8 cellular contexts compared by ENCODE assay signal in the genomic region with DNA sequence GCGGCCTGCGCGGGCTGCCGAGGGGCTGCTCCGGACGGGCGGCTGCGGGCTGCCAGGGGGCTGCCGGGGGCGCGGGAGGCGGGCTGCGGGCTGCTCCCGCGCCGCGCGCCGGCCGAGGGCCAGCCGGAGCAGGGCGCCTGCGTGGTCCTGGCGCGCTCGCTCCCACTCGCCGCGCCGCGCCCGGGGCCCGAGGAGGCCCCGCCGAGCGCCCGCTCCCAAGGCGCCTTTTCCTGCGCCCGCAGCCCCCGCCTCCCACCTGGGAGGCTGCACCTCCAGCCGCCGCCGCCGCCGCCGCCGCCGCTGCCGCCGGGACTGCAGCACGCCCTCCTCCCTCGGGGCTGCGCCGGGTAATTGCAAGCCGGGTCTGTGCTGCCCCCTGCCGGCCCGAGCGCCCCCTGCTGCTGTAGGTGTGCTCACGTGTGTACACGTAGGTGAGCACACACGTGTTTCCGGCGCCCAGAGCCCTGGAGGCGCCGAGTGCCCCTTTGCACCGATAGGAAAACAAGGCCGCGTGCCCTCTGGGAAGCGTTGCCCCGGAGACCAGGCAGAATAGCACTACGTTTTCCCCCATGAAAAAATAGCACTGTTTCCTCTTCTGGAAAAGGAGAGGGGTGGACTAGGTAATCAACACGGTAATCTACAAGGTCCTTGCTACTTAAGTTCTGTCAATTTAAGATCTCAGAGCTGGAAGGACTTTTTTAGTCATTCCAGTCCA. TPM values are rescaled to one million over a fixed set of nuclear protein-coding genes. Genes with fewer than 3 reads are reported as not detected.
DNase-seq lines count a peak whose midpoint lies in the region; ATAC-seq and TF ChIP-seq lines count a peak whose summit lies in the region.

Gene EPB41L4B, minus strand, starts transcription at position 326 of the 715 bp plus-strand sequence. CDS start 613 bp downstream, outside the sequence.

- no peaks in the 10 kb centered on the region for H3F3A ChIP-seq in OCI-LY1 (ENCODE audit: insufficient read depth, low read length)

- peak within 1 kb of the TSS; percentile 64 for H3K4me2 ChIP-seq in OCI-LY1 (ENCODE audit: low read length)

- in situ Hi-C loops in Caki2 (cut with HindIII; ENCODE audit: low pct_unique_long_range_greater_than_20kb, low sequenced_read_pairs), result no loop called here

- H3K27me3 ChIP-seq in HUES48 (ENCODE audit: control insufficient read depth, insufficient read depth, low read length) (peaks cover 9% of the 10 kb centered on the region; the same call in 1 of the 2 replicates), OCI-LY1 (ENCODE audit: insufficient read depth, low read length) (peaks cover 5% of the 10 kb centered on the region; the same call in 1 of the 2 replicates), esophagus (ENCODE audit: control insufficient read depth in 1 of 2, insufficient read depth in 2 of 2, low read length in 2 of 2) (no peaks in the 10 kb centered on the region), muscle layer of colon (ENCODE audit: control insufficient read depth in 1 of 2, insufficient read depth in 2 of 2, low read length in 2 of 2) (peaks cover 4 to 15% of the 10 kb centered on the region in 2 donors)

- H3K27ac ChIP-seq in HUES48 (ENCODE audit: low read depth, low read length) (peak within 1 kb of the TSS; percentile 52), OCI-LY1 (ENCODE audit: low read depth, low read length, poor library complexity, severe bottlenecking) (no peak within 1 kb of the TSS), esophagus (ENCODE audit: low read depth in 2 of 2, low read length in 1 of 2) (no peak within 1 kb of the TSS), muscle layer of colon (ENCODE audit: low read depth, low read length) (no peak within 1 kb of the TSS)

- DNase-seq in Caki2 (ENCODE audit: low read depth), result peak; percentile 91
- peak; percentile 87 for DNase-seq in activated T-cell treated with anti-CD3 and anti-CD28 coated beads for 48 hours (ENCODE audit: low read depth)
- peak; percentile 95 for DNase-seq in stimulated activated CD8-positive, alpha-beta memory T cell treated with anti-CD3 and anti-CD28 coated beads, Interleukin-4, amount 100 ng/mL, for 48 hours

- peak within 1 kb of the TSS; percentile 83 for H3K4me3 ChIP-seq in HUES48 (ENCODE audit: low read depth, low read length)
- H3K4me3 ChIP-seq in OCI-LY1 (ENCODE audit: low read depth, low read length, poor library complexity, severe bottlenecking), result peak within 1 kb of the TSS; percentile 35
- H3K4me3 ChIP-seq in esophagus (ENCODE audit: low read depth in 1 of 2, low read length in 2 of 2), result peak within 1 kb of the TSS; percentile 42 to 77
- H3K4me3 ChIP-seq in muscle layer of colon (ENCODE audit: low read depth in 1 of 2, low read length in 2 of 2), result peak within 1 kb of the TSS; percentile 32 to 38

- H2AFZ ChIP-seq in OCI-LY1 (ENCODE audit: low read length), result no peak within 1 kb of the TSS

- WGBS in esophagus, 2 donors, result 1% methylated on average over 27 to 73 of the region's 73 CpGs

- H3K79me2 ChIP-seq in OCI-LY1 (ENCODE audit: insufficient read depth, low read length), result no peaks in the 10 kb centered on the region

- H3K9me3 ChIP-seq in HUES48 (ENCODE audit: control insufficient read depth, insufficient read depth, low read length), result no peaks in the 10 kb centered on the region
- no peaks in the 10 kb centered on the region for H3K9me3 ChIP-seq in OCI-LY1 (ENCODE audit: low read length)
- no peaks in the 10 kb centered on the region for H3K9me3 ChIP-seq in esophagus (ENCODE audit: control insufficient read depth in 2 of 2, insufficient read depth in 1 of 2, low read depth in 1 of 2, low read length in 1 of 2)
- no peaks in the 10 kb centered on the region for H3K9me3 ChIP-seq in muscle layer of colon (ENCODE audit: low read length)

- H3K9me2 ChIP-seq in OCI-LY1 (ENCODE audit: low read depth, low read length), result no peaks in the 10 kb centered on the region

- H4K20me1 ChIP-seq in OCI-LY1 (ENCODE audit: insufficient read depth, low read length), result no peaks in the 10 kb centered on the region

- H3K9ac ChIP-seq in HUES48 (ENCODE audit: low read depth, low read length) (peak within 1 kb of the TSS; percentile 65), OCI-LY1 (ENCODE audit: low read length) (no peak within 1 kb of the TSS), muscle layer of colon (ENCODE audit: low read length) (no peak within 1 kb of the TSS)

- TF ChIP-seq CTCF in OCI-LY1 (IDR thresholded peaks at IDR 0.05; ENCODE audit: low read length), result peak; percentile 91

- peak; percentile 97 for ATAC-seq in GM21423 (IDR thresholded peaks at IDR 0.05; ENCODE audit: unreplicated experiment)

- H3K36me3 ChIP-seq in HUES48 (ENCODE audit: control insufficient read depth, insufficient read depth, low read length) (no peaks in the 10 kb centered on the region), OCI-LY1 (ENCODE audit: insufficient read depth, low read length) (no peaks in the 10 kb centered on the region), esophagus (ENCODE audit: control insufficient read depth in 2 of 2, insufficient read depth in 2 of 2, low read length in 1 of 2) (no peaks in the 10 kb centered on the region), muscle layer of colon (ENCODE audit: insufficient read depth, low read length) (no peaks in the 10 kb centered on the region)

- H3K4me1 ChIP-seq in HUES48 (ENCODE audit: control insufficient read depth, insufficient read depth, low read length), result peaks cover 27% of the 10 kb centered on the region
- peaks cover 4% of the 10 kb centered on the region for H3K4me1 ChIP-seq in OCI-LY1 (ENCODE audit: insufficient read depth, low read length, severe bottlenecking)
- H3K4me1 ChIP-seq in esophagus (ENCODE audit: control insufficient read depth in 2 of 2, insufficient read depth in 2 of 2, low read length in 1 of 2), result peaks cover 2 to 15% of the 10 kb centered on the region in 2 donors
- peaks cover 8% of the 10 kb centered on the region for H3K4me1 ChIP-seq in muscle layer of colon (ENCODE audit: insufficient read depth, low read length)

RNA-seq across cellular contexts. Expression of gene EPB41L4B, which starts in this region (rescaled TPM):
- 2.7 and 4.4 TPM in 2 replicates for total RNA-seq in Caki2 (2014; rRNA removed; shearing (Covaris generic); ENCODE audit: low replicate concordance)
- polyA plus RNA-seq in esophagus, result 1 to 10 TPM in 1 of 2 donors, under 1 TPM in 1; 0.62 to 1.3 TPM
